In genomic region chr7:16592395-16592794, GRCh38 we compare ENCODE assay signal across 2 cellular contexts.
TF ChIP-seq lines count a peak whose summit lies in the region.

No MANE protein-coding gene starts in this region.

TF ChIP-seq in IMR-90, 13 proteins besides CTCF, POLR2A, EP300 and RAD21:
- TF ChIP-seq CHD1 (IDR thresholded peaks at IDR 0.05; ENCODE audit: low read depth, low read length) = no peak
- TF ChIP-seq FOS (IDR thresholded peaks at IDR 0.05; ENCODE audit: low read depth, low read length) = no peak
- no peak for TF ChIP-seq MAZ (IDR thresholded peaks at IDR 0.05; ENCODE audit: borderline replicate concordance, low read depth, low read length)
- TF ChIP-seq CEBPB (IDR thresholded peaks at IDR 0.05; ENCODE audit: low read depth, low read length) = no peak
- TF ChIP-seq MAFK (IDR thresholded peaks at IDR 0.05; ENCODE audit: low read depth, low read length) = no peak
- TF ChIP-seq ELK1 (IDR thresholded peaks at IDR 0.05; ENCODE audit: borderline replicate concordance, low read depth, low read length) = no peak

TF ChIP-seq in HepG2, 621 proteins besides CTCF, POLR2A, EP300 and RAD21:
- TF ChIP-seq DNMT3B (CRISPR knock-in tag; conservative IDR thresholded peaks at IDR 0.05) (no peak), ZNF468 (CRISPR knock-in tag; IDR thresholded peaks at IDR 0.05) (no peak), ZZZ3 (CRISPR knock-in tag; IDR thresholded peaks at IDR 0.05; ENCODE audit: borderline replicate concordance) (no peak), POGZ (CRISPR knock-in tag; IDR thresholded peaks at IDR 0.05) (no peak), FLYWCH1 (CRISPR knock-in tag; IDR thresholded peaks at IDR 0.05) (no peak), ZNF142 (CRISPR knock-in tag; IDR thresholded peaks at IDR 0.05) (no peak), CREM (IDR thresholded peaks at IDR 0.05) (no peak), CREM (CRISPR knock-in tag; IDR thresholded peaks at IDR 0.05) (no peak), MBNL3 (CRISPR knock-in tag; conservative IDR thresholded peaks at IDR 0.05) (no peak), ZKSCAN8 (CRISPR knock-in tag; IDR thresholded peaks at IDR 0.05; ENCODE audit: borderline replicate concordance) (no peak), CBX2 (IDR thresholded peaks at IDR 0.05; ENCODE audit: low read depth, low read length) (no peak), CBX2 (CRISPR knock-in tag; IDR thresholded peaks at IDR 0.05; ENCODE audit: low read depth) (no peak), JARID2 (CRISPR knock-in tag; IDR thresholded peaks at IDR 0.05; ENCODE audit: insufficient replicate concordance) (no peak), GATAD1 (CRISPR knock-in tag; IDR thresholded peaks at IDR 0.05) (no peak), PCBP2 (optimal IDR thresholded peaks at IDR 0.05; ENCODE audit: low read depth, low read length, poor library complexity, severe bottlenecking) (no peak), PHF8 (CRISPR knock-in tag; IDR thresholded peaks at IDR 0.05) (no peak)
TF ChIP-seq in HepG2: peak in this region for 0.
